1 cellular context compared by ENCODE assay signal in the genomic region with DNA sequence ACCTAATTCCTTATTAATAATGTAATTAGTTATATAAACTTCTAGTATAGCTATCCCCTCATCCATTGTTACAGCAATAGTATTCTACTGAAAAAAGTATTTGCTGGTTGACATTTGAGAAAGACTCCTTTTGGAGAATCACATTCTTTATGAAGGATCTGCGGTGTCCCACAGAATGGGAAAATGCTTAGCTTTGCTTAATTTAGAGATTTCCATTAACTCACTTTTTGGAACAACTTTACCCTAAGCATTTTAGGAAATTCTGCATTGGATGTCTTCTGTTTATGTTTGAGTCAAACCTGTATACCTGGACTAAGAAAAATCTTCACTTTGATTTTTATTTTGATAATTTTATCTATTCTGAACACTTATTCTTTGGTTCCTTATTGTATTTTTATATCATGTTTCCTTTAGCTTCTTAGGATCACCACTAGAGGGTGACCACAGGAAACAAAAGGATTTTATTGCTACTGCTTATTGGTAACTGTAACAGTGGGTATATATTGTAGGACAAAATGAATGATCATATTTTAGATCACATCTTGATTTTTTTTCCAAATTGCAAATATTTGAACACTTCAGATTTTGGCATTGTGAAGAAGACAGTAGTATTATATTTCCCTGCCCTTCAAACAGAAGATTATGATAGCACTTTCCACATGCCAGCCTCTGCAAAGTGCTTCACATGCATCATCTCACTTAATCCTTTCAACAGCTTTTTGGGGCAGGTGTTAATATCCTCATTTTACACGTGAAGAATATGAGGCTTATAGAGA.
TF ChIP-seq lines count a peak whose summit lies in the region.

No MANE protein-coding gene starts in this region.

TF ChIP-seq in K562, 482 proteins besides CTCF, POLR2A, EP300 and RAD21 (continued from another document):
- TF ChIP-seq, protein P1, sequence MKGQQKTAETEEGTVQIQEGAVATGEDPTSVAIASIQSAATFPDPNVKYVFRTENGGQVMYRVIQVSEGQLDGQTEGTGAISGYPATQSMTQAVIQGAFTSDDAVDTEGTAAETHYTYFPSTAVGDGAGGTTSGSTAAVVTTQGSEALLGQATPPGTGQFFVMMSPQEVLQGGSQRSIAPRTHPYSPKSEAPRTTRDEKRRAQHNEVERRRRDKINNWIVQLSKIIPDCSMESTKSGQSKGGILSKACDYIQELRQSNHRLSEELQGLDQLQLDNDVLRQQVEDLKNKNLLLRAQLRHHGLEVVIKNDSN (CRISPR knock-in tag; IDR thresholded peaks at IDR 0.05): no peak
